ENCODE assay signal across 29 cellular contexts in genomic region chr6:98352348-98352747, GRCh38.
"Had no signal": no experiment of that assay in that cellular context is flagged by ENCODE, and none has a peak within 500 bp of the region (broad histone marks: within the 10 kb centered on the region; RNA-seq: fewer than 3 reads in every experiment).

No MANE protein-coding gene starts in this region.

- FAIRE-seq: pancreas had no signal

- ATAC-seq: naive thymus-derived CD4-positive, alpha-beta T cell; naive thymus-derived CD8-positive, alpha-beta T cell; natural killer cell; natural killer cell treated with Interleukin-12 subunit alpha and Interleukin-12 subunit beta and Interleukin-15 and Interleukin-18, amount 100 ng/mL, for 72 hours; pancreas; psoas muscle; right cardiac atrium; right lobe of liver; sciatic nerve had no signal

- H3K79me2 ChIP-seq: parathyroid adenoma had no signal

- H3K4me3 ChIP-seq: neural progenitor cell, ovary, pancreas, prostate gland, psoas muscle, right atrium auricular region, right lobe of liver, sigmoid colon, skin epidermis, smooth muscle cell, spleen had no signal

- H3K9me3 ChIP-seq: neutrophil, ovary, pancreas, prostate gland, psoas muscle, right atrium auricular region, right lobe of liver, sigmoid colon, spleen had no signal

- H3K4me2 ChIP-seq: neural progenitor cell, smooth muscle cell had no signal

- H3K36me3 ChIP-seq: neural progenitor cell, neutrophil, ovary, pancreas, prostate gland, right atrium auricular region, right lobe of liver, sigmoid colon, spleen had no signal

- H3K4me1 ChIP-seq: neural progenitor cell, pancreas, parathyroid adenoma, prostate gland, psoas muscle, right atrium auricular region, right lobe of liver, sigmoid colon, spleen had no signal

- H3K9ac ChIP-seq: neural progenitor cell, parathyroid adenoma had no signal

- H3K27me3 ChIP-seq: neural progenitor cell, neutrophil, ovary, pancreas, right atrium auricular region, right lobe of liver, sigmoid colon, spleen had no signal

- H2AFZ ChIP-seq: neural progenitor cell, parathyroid adenoma had no signal

- H3K27ac ChIP-seq: neural progenitor cell, neutrophil, ovary, pancreas, parathyroid adenoma, prostate gland, psoas muscle, right atrium auricular region, right lobe of liver, sigmoid colon, skin epidermis, spleen had no signal

- DNase-seq: naive B cell; naive thymus-derived CD4-positive, alpha-beta T cell; naive thymus-derived CD8-positive, alpha-beta T cell; natural killer cell; nephron progenitor cell; nucleus accumbens; occipital lobe; ovary; pancreas; posterior cingulate gyrus; psoas muscle; retina; right cardiac atrium; right lobe of liver; sigmoid colon; small intestine; spleen; stimulated activated CD4-positive, alpha-beta T cell treated with anti-CD3 and anti-CD28 coated beads, Interleukin-12 subunit alpha, Interleukin-12 subunit beta, amount 100 ng/mL, for 4 hours; stimulated activated CD4-positive, alpha-beta T cell treated with anti-CD3 and anti-CD28 coated beads, Interleukin-15, amount 100 ng/mL, for 24 hours; stimulated activated CD4-positive, alpha-beta T cell treated with anti-CD3 and anti-CD28 coated beads, Interleukin-1b, Interleukin-23, amount 100 ng/mL, for 48 hours had no signal
